8 cellular contexts compared by ENCODE assay signal in genomic region chr3:101573449-101574387, GRCh38. TPM values are rescaled to one million over a fixed set of nuclear protein-coding genes. Genes with fewer than 3 reads are reported as not detected.
DNase-seq lines count a peak whose midpoint lies in the region; ATAC-seq and TF ChIP-seq lines count a peak whose summit lies in the region.

Gene PCNP, plus strand, starts transcription at chr3:101574180. Its CDS starts 36 bp downstream, at chr3:101574216.

- peaks cover 24% of the 10 kb centered on the region for H3K36me3 ChIP-seq in OCI-LY7 (ENCODE audit: insufficient read depth, low read length)

- H3K9me3 ChIP-seq in OCI-LY7 (ENCODE audit: low read length) (no peaks in the 10 kb centered on the region), mononuclear cell (ENCODE audit: low read depth, low read length) (no peaks in the 10 kb centered on the region)

- peak within 1 kb of the TSS; percentile 76 for H3K27ac ChIP-seq in OCI-LY7 (ENCODE audit: low read depth, low read length, poor library complexity, severe bottlenecking)

- H3K4me1 ChIP-seq in OCI-LY7 (ENCODE audit: insufficient read depth, low read length, poor library complexity, severe bottlenecking) (peaks cover 36% of the 10 kb centered on the region), mononuclear cell (ENCODE audit: insufficient read depth, low read length) (peaks cover 30% of the 10 kb centered on the region)

- peak; percentile 96 for TF ChIP-seq CTCF in OCI-LY7 (conservative IDR thresholded peaks at IDR 0.05; ENCODE audit: low read length)

- no peaks in the 10 kb centered on the region for H3K9me2 ChIP-seq in OCI-LY7 (ENCODE audit: insufficient read depth, low read length)

- H3K4me3 ChIP-seq in OCI-LY7 (ENCODE audit: low read depth, low read length, poor library complexity, severe bottlenecking) (peak within 1 kb of the TSS; percentile 92), mononuclear cell (ENCODE audit: low read length) (peak within 1 kb of the TSS; percentile 80)

- peak; percentile 89 for ATAC-seq in GM21515 (IDR thresholded peaks at IDR 0.05; ENCODE audit: unreplicated experiment)

- H3K27me3 ChIP-seq in mononuclear cell (ENCODE audit: insufficient read depth, low read length): no peaks in the 10 kb centered on the region

- peak within 1 kb of the TSS; percentile 86 for H3K4me2 ChIP-seq in OCI-LY7 (ENCODE audit: low read length)

- TSS peak; percentile 95 for BruUV-seq in OCI-LY7 (replicated peaks; lab: Mats Ljungman, UMichigan)

- H2AFZ ChIP-seq in OCI-LY7 (ENCODE audit: low read length): peak within 1 kb of the TSS; percentile 83

- POLR2A ChIA-PET in OCI-LY7 (lab: Charles Lee): interaction anchor here (0.6 to 3.2 kb wide), 16 partner anchors 11 to 154 kb away, joined by 3 to 26 read pairs (median 4); partner anchors contain the start of genes SENP7, TRMT10C and ZBTB11

- peaks cover 44% of the 10 kb centered on the region for H3K79me2 ChIP-seq in OCI-LY7 (ENCODE audit: insufficient read depth, low read depth, low read length)

- intact Hi-C loops in OCI-LY7 (cut with micrococcal nuclease; ENCODE audit: unreplicated experiment): loop anchor here (1.0 to 10.0 kb wide), 4 partner anchors 12 to 651 kb away; partner anchors contain the start of gene TRMT10C

- CTCF ChIA-PET in OCI-LY7 (lab: Charles Lee; ENCODE audit: unreplicated experiment): interaction anchor here (0.6 kb wide), 1 partner anchor 1172 kb away, joined by 4 read pairs; no protein-coding TSS in a partner anchor

- DNase-seq in DMS 273 (lab: John Stamatoyannopoulos, UW; ENCODE audit: unreplicated experiment) (peak; percentile 100), HuH-7.5 (ENCODE audit: low spot score) (peak; percentile 79), OCI-LY7 (ENCODE audit: low spot score) (peak; percentile 99), activated T-cell treated with anti-CD3 and anti-CD28 coated beads for 24 hours (ENCODE audit: low read depth) (peak; percentile 99), epidermal melanocyte (ENCODE audit: insufficient read length, low spot score) (peak; percentile 84)
- DNase-seq in stimulated activated CD8-positive, alpha-beta memory T cell treated with anti-CD3 and anti-CD28 coated beads, Interleukin-4, amount 100 ng/mL, for 24 hours (ENCODE audit: low read depth): peak; percentile 98

- H4K20me1 ChIP-seq in OCI-LY7 (ENCODE audit: insufficient read depth, low read length): peaks cover 19% of the 10 kb centered on the region; the same call in 1 of the 2 replicates

RNA-seq across cellular contexts. Expression of gene PCNP, which starts in this region (rescaled TPM):
- total RNA-seq in OCI-LY7 (2014; rRNA removed; shearing (Covaris generic)): 49.2 and 63.3 TPM in 2 replicates
- 153 and 162 TPM in 2 replicates for total RNA-seq in OCI-LY7 (2022)
- total RNA-seq in mononuclear cell: 193 TPM

Comparison
In these comparisons a context has a peak if more than half of its experiments do, and no peak if none do; other contexts are left out.
1. Peak in every context shown above with its lines: DNase-seq, ATAC-seq, H3K4me3 ChIP-seq and H3K27ac ChIP-seq.